12 cellular contexts compared by ENCODE assay signal in the genomic region with DNA sequence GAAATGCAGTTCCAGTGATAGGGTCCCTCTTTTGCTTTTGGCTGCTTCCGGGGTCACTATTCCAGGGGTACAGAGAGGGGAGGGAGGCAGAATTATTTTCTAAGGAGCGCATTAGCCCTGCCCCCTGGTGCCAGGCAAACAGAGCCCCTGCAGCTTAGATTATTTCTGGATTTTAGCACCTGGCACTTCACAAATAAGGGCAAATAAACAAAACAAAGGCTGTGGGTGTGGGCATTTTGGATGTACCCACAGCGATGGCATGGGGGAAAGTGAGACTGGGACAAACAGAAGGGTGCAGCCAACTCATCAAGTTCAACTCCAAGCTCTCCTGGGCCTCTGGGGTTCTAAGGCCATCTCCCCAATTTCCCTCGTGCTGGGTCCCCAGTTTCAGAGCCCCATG. TPM values are rescaled to one million over a fixed set of nuclear protein-coding genes. Genes with fewer than 3 reads are reported as not detected.
A peak's percentile ranks its signal among the peaks of the same experiment; 100 is the strongest.
DNase-seq lines count a peak whose midpoint lies in the region; ATAC-seq, FAIRE-seq and TF ChIP-seq lines count a peak whose summit lies in the region.
"Had no signal": no experiment of that assay in that cellular context is flagged by ENCODE, and none has a peak within 500 bp of the region (broad histone marks: within the 10 kb centered on the region; RNA-seq: fewer than 3 reads in every experiment).

No MANE protein-coding gene starts in this region.

- TF ChIP-seq CTCF in heart left ventricle (IDR thresholded peaks at IDR 0.05) (no peak), Peyer's patch (IDR thresholded peaks at IDR 0.05) (no peak)

- ATAC-seq in heart left ventricle (no peak), GM21423 (IDR thresholded peaks at IDR 0.05; ENCODE audit: unreplicated experiment) (no peak), GM18907 (IDR thresholded peaks at IDR 0.05; ENCODE audit: unreplicated experiment) (no peak)

- no peaks in the 10 kb centered on the region for H3K9me3 ChIP-seq in heart left ventricle
- no peaks in the 10 kb centered on the region for H3K9me3 ChIP-seq in Peyer's patch
- H3K9me3 ChIP-seq in stomach smooth muscle (ENCODE audit: control insufficient read depth in 2 of 2, low read length in 2 of 2): no peaks in the 10 kb centered on the region
- H3K9me3 ChIP-seq: BE2C, left lung had no signal

- 50 to 63% (median 56%) methylated on average over 4 of the region's 4 CpGs for WGBS in heart left ventricle, 4 donors

- H3K36me3 ChIP-seq in heart left ventricle (peaks cover 0 to 53% (median 26%) of the 10 kb centered on the region in 9 donors), Peyer's patch (no peaks in the 10 kb centered on the region), stomach smooth muscle (ENCODE audit: control insufficient read depth in 2 of 2, insufficient read depth in 2 of 2, low read length in 2 of 2) (peaks cover 26 to 33% of the 10 kb centered on the region in 2 donors)
- H3K36me3 ChIP-seq: BE2C, left lung had no signal

- intact Hi-C loops in heart left ventricle (cut with DNase I): loop anchor here in 1 of 10 donors (10.0 kb wide), 1 partner anchor 179 kb away; no protein-coding TSS in a partner anchor
- intact Hi-C loops in cardiac septum (cut with DNase I): loop anchor here (2.0 to 5.0 kb wide), 2 partner anchors 21 to 41 kb away; a partner anchor contains a TSS

- peaks cover 70 to 72% of the 10 kb centered on the region in 2 donors for H3K4me1 Mint-ChIP-seq in immature natural killer cell

- H3K4me3 ChIP-seq in heart left ventricle (peak overlapping the region in 1 of 12 donors; percentile 49), Peyer's patch (peak overlapping the region in 3 of 4 donors; percentile 29 to 38 (median 34)), stomach smooth muscle (ENCODE audit: low read length in 2 of 2) (peak overlapping the region in 1 of 2 donors; percentile 22)
- H3K4me3 ChIP-seq: left lung had no signal

- TF ChIP-seq POLR2A in heart left ventricle (IDR thresholded peaks at IDR 0.05): no peak
- TF ChIP-seq POLR2A in Peyer's patch (IDR thresholded peaks at IDR 0.05): no peak
- TF ChIP-seq POLR2A in H54 (IDR thresholded peaks at IDR 0.05; ENCODE audit: low read depth, low read length): no peak

- peaks cover 0 to 4% (median 3%) of the 10 kb centered on the region in 3 donors for H3K36me3 Mint-ChIP-seq in immature natural killer cell

- H3K4me1 ChIP-seq in heart left ventricle: peaks cover 3 to 97% (median 42%) of the 10 kb centered on the region in 12 donors
- H3K4me1 ChIP-seq in Peyer's patch: peaks cover 0 to 62% (median 52%) of the 10 kb centered on the region in 4 donors
- peaks cover 87% of the 10 kb centered on the region for H3K4me1 ChIP-seq in stomach smooth muscle (ENCODE audit: control insufficient read depth, insufficient read depth, low read length)
- H3K4me1 ChIP-seq: BE2C had no signal

- peak overlapping the region in 1 of 2 donors; percentile 21 for H3K9ac ChIP-seq in stomach smooth muscle (ENCODE audit: low read length in 2 of 2)

- DNase-seq in heart left ventricle (no peak), cardiac septum (ENCODE audit: low spot score) (no peak), Peyer's patch (no peak), immature natural killer cell (no peak), H54 (ENCODE audit: insufficient read length, low spot score) (no peak)
- DNase-seq: BE2C, NCI-H1105 treated with DMSO at 0.1 percent for 48 hours had no signal

- no peaks in the 10 kb centered on the region for H3K27me3 ChIP-seq in heart left ventricle
- H3K27me3 ChIP-seq in Peyer's patch: no peaks in the 10 kb centered on the region
- no peaks in the 10 kb centered on the region for H3K27me3 ChIP-seq in stomach smooth muscle (ENCODE audit: control insufficient read depth in 1 of 2, insufficient read depth in 2 of 2, low read length in 2 of 2)
- H3K27me3 ChIP-seq: BE2C had no signal

- H3K27ac ChIP-seq in heart left ventricle (peak overlapping the region in 11 of 12 donors; percentile 47 to 90 (median 77)), Peyer's patch (peak overlapping the region; percentile 72 to 93 (median 82)), stomach smooth muscle (ENCODE audit: low read length) (peak overlapping the region; percentile 84)

- no peak for FAIRE-seq in H54 (lab: Jason Lieb, UNC)

- H3K9me3 Mint-ChIP-seq in immature natural killer cell: no peaks in the 10 kb centered on the region

- H3K4me3 Mint-ChIP-seq in immature natural killer cell: peak overlapping the region; percentile 18 to 93 (median 86)

- H3K27me3 Mint-ChIP-seq in immature natural killer cell (ENCODE audit: low read depth in 3 of 3): peaks cover 5 to 12% (median 6%) of the 10 kb centered on the region in 3 donors

- peak overlapping the region; percentile 89 to 96 (median 94) for H3K27ac Mint-ChIP-seq in immature natural killer cell

RNA-seq across cellular contexts. Expression of a gene that starts 20.3 kb away (rescaled TPM):
- 100 to 1,000 TPM in 8 of 9 donors, 10 to 100 TPM in 1; 95.8 to 411 (median 166) TPM for total RNA-seq in heart left ventricle
- 100 to 1,000 TPM in 1 of 2 donors, 10 to 100 TPM in 1; 22.4 to 289 TPM for polyA plus RNA-seq in heart left ventricle
- 156 TPM for total RNA-seq in cardiac septum
- 10 to 100 TPM in 1 of 4 donors, 1 to 10 TPM in 3; 3.2 to 32.2 (median 5.4) TPM for total RNA-seq in Peyer's patch
- polyA plus RNA-seq in immature natural killer cell: 1 to 10 TPM; 1.4 to 4.2 (median 2.7) TPM

RNA-seq across cellular contexts. Expression of a gene that starts 28.9 kb away (rescaled TPM):
- not detected for total RNA-seq in heart left ventricle
- polyA plus RNA-seq in heart left ventricle: not detected
- not detected for total RNA-seq in cardiac septum
- not detected for total RNA-seq in Peyer's patch
- not detected for polyA plus RNA-seq in immature natural killer cell
- total RNA-seq: sciatic nerve had no signal

RNA-seq across cellular contexts. Expression of a gene that starts 41.0 kb away (rescaled TPM):
- total RNA-seq in heart left ventricle (1 to 10 TPM in 3 of 9 donors, under 1 TPM in 3, not detected in 3; 0.26 to 1.4 (median 0.95) TPM), cardiac septum (3.4 TPM), Peyer's patch (not detected)
- polyA plus RNA-seq in heart left ventricle (under 1 TPM in 1 of 2 donors, not detected in 1; 0.23 TPM), immature natural killer cell (not detected)
- total RNA-seq: left lung, sciatic nerve had no signal
